Comparison of ENCODE assay signal across 21 cellular contexts in the genomic region with DNA sequence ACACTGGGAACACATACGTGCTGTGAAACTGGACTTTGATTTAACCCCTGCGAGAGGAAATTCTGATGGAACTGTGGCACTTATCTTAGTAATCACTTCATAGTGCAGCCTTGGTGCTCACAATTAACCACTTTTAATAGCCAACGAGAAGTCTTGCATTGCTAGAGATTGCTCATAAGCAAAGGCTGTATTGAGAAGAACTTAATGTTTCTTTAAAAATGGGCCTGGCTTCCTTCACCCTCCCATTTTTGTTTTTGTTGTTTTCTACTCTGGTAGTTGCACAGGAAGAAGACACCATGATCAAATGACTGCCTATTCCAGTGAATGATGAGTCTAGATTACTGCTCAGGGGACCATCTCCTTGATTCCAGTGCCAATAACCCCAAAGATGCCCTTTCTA. TPM values are rescaled to one million over a fixed set of nuclear protein-coding genes. Genes with fewer than 3 reads are reported as not detected.
DNase-seq lines count a peak whose midpoint lies in the region; ATAC-seq, FAIRE-seq and TF ChIP-seq lines count a peak whose summit lies in the region.
"Had no signal": no experiment of that assay in that cellular context is flagged by ENCODE, and none has a peak within 500 bp of the region (broad histone marks: within the 10 kb centered on the region; RNA-seq: fewer than 3 reads in every experiment).

No MANE protein-coding gene starts in this region.

- no peak overlapping the region for H2AK5ac ChIP-seq in H1 (ENCODE audit: low read depth, low read length)

- H2BK5ac ChIP-seq in H1 (ENCODE audit: low read depth, low read length): no peak overlapping the region

- no peak overlapping the region for H4K5ac ChIP-seq in H1 (ENCODE audit: insufficient read length, low read depth, low read length)

- H3K9me3 ChIP-seq in OCI-LY7 (ENCODE audit: low read length) (no peaks in the 10 kb centered on the region), H1 (ENCODE audit: insufficient read depth in 2 of 2, low read depth in 1 of 2, low read length in 1 of 2) (no peaks in the 10 kb centered on the region), esophagus squamous epithelium (no peaks in the 10 kb centered on the region)
- H3K9me3 ChIP-seq: Caco-2 had no signal

- H2BK15ac ChIP-seq in H1 (ENCODE audit: low read length): no peak overlapping the region

- TF ChIP-seq RAD21 in H1 (IDR thresholded peaks at IDR 0.05 in 1 of 2, conservative IDR thresholded peaks at IDR 0.05 in 1 of 2; ENCODE audit: low read depth in 2 of 2, low read length in 2 of 2): no peak

- H3K79me2 ChIP-seq in OCI-LY7 (ENCODE audit: insufficient read depth, low read depth, low read length) (no peaks in the 10 kb centered on the region), H1 (ENCODE audit: control insufficient read depth in 1 of 2, insufficient read depth in 2 of 2, low read length in 2 of 2) (no peaks in the 10 kb centered on the region)

- POLR2A ChIA-PET in OCI-LY7 (lab: Charles Lee) (no interaction called here), H1 (lab: Charles Lee; ENCODE audit: partially characterized antibody) (no interaction called here)

- H3K9ac ChIP-seq in H1 (replicated peaks in 1 of 4; ENCODE audit: extremely low read depth in 1 of 4, low read depth in 3 of 4, low read length in 3 of 4): no peak overlapping the region
- H3K9ac ChIP-seq: BLaER1 treated with 17β-estradiol and CSF1 and Interleukin-3, amounts not matched to agents 10 nM and 100 nM had no signal

- 41% methylated on average over 3 of the region's 3 CpGs; no CpG with 5 or more reads in 1 of the 2 experiments for WGBS in H1 (ENCODE audit: extremely low coverage in 1 of 2, insufficient coverage in 1 of 2, insufficient read length in 1 of 2, insufficient replicate concordance in 2 of 2, low coverage in 1 of 2, low lambda C conversion rate in 2 of 2, missing lambda C conversion rate in 1 of 2), 2 experiments
- 42 to 55% methylated on average over 3 of the region's 3 CpGs for whole genome bisulfite sequencing in esophagus squamous epithelium, 2 donors

- TF ChIP-seq CTCF in OCI-LY7 (conservative IDR thresholded peaks at IDR 0.05; ENCODE audit: low read length) (no peak), H1 (IDR thresholded peaks at IDR 0.05; ENCODE audit: control extremely low read depth in 1 of 3, insufficient read depth in 1 of 3, low read depth in 1 of 3, low read length in 3 of 3) (no peak), esophagus squamous epithelium (IDR thresholded peaks at IDR 0.05) (no peak)

- H2BK120ac ChIP-seq in H1 (replicated peaks; ENCODE audit: low read depth, low read length): no peak overlapping the region

- H3K27me3 ChIP-seq in H1 (replicated peaks in 1 of 4; ENCODE audit: control insufficient read depth in 3 of 4, extremely low read depth in 1 of 4, insufficient read depth in 3 of 4, low read length in 3 of 4) (peaks cover 72 to 99% (median 92%) of the 10 kb centered on the region in 4 experiments), esophagus squamous epithelium (peaks cover 0 to 100% (median 19%) of the 10 kb centered on the region in 4 donors)

- no peak overlapping the region for H3K4me3 ChIP-seq in OCI-LY7 (ENCODE audit: low read depth, low read length, poor library complexity, severe bottlenecking)
- H3K4me3 ChIP-seq in H1 (ENCODE audit: extremely low read depth in 1 of 4, insufficient read depth in 2 of 4, low read depth in 3 of 4, low read length in 4 of 4): no peak overlapping the region
- H3K4me3 ChIP-seq in esophagus squamous epithelium: no peak overlapping the region
- H3K4me3 ChIP-seq: BLaER1 treated with 17β-estradiol and CSF1 and Interleukin-3, amounts not matched to agents 10 nM and 100 nM had no signal

- intact Hi-C loops in OCI-LY7 (cut with micrococcal nuclease; ENCODE audit: unreplicated experiment): no loop called here
- intact Hi-C loops in esophagus squamous epithelium (cut with DNase I): no loop called here

- H3K4me1 ChIP-seq in OCI-LY7 (ENCODE audit: insufficient read depth, low read length, poor library complexity, severe bottlenecking) (peaks cover 43% of the 10 kb centered on the region), H1 (replicated peaks in 1 of 4; ENCODE audit: control insufficient read depth in 3 of 4, insufficient read depth in 4 of 4, low read length in 3 of 4) (peaks cover 0 to 8% (median 2%) of the 10 kb centered on the region in 4 experiments; a peak in 4 of 7 replicates), esophagus squamous epithelium (peaks cover 0 to 26% (median 3%) of the 10 kb centered on the region in 3 donors)
- H3K4me1 ChIP-seq: Caco-2 had no signal

- H3K56ac ChIP-seq in H1 (replicated peaks; ENCODE audit: insufficient read length, low read depth, low read length): no peak overlapping the region

- ATAC-seq in GM18519 (IDR thresholded peaks at IDR 0.05; ENCODE audit: low FRiP score, unreplicated experiment) (no peak), GM19023 (IDR thresholded peaks at IDR 0.05; ENCODE audit: unreplicated experiment) (no peak), HG03354 (IDR thresholded peaks at IDR 0.05; ENCODE audit: poor library complexity, severe bottlenecking, unreplicated experiment) (no peak)
- ATAC-seq: CD8-positive, alpha-beta T cell had no signal

- no peak overlapping the region for H2BK12ac ChIP-seq in H1 (ENCODE audit: low read depth, low read length)

- no peak for TF ChIP-seq EP300 in H1 (IDR thresholded peaks at IDR 0.05; ENCODE audit: borderline replicate concordance in 1 of 2, low read depth in 2 of 2, low read length in 2 of 2)

- no peak overlapping the region for H4K8ac ChIP-seq in H1 (ENCODE audit: extremely low read depth, insufficient read depth, low read length)

- H3K23ac ChIP-seq in H1 (ENCODE audit: insufficient read length): no peak overlapping the region

- no TSS peak for BruUV-seq in OCI-LY7 (replicated peaks; lab: Mats Ljungman, UMichigan)

- H2BK20ac ChIP-seq in H1 (ENCODE audit: low read length): no peak overlapping the region

- TF ChIP-seq POLR2A in H1 (IDR thresholded peaks at IDR 0.05; ENCODE audit: control extremely low read depth in 1 of 2, low read depth in 2 of 2, low read length in 2 of 2) (no peak), esophagus squamous epithelium (IDR thresholded peaks at IDR 0.05) (no peak)

- H3K36me3 ChIP-seq in OCI-LY7 (ENCODE audit: insufficient read depth, low read length) (no peaks in the 10 kb centered on the region), H1 (ENCODE audit: control insufficient read depth in 2 of 4, insufficient read depth in 4 of 4, low read length in 3 of 4) (no peaks in the 10 kb centered on the region; a peak in 1 of 8 replicates), esophagus squamous epithelium (no peaks in the 10 kb centered on the region)
- H3K36me3 ChIP-seq: BLaER1 treated with 17β-estradiol and CSF1 and Interleukin-3, amounts not matched to agents 10 nM and 100 nM had no signal

- no peak overlapping the region for H3K18ac ChIP-seq in H1 (ENCODE audit: extremely low read depth, low read length)

- H3K9me2 ChIP-seq in OCI-LY7 (ENCODE audit: insufficient read depth, low read length): no peaks in the 10 kb centered on the region

- H4K91ac ChIP-seq in H1 (replicated peaks; ENCODE audit: insufficient read length, low read length): no peak overlapping the region

- H3K4me2 ChIP-seq in OCI-LY7 (ENCODE audit: low read length) (no peak overlapping the region), H1 (ENCODE audit: insufficient read depth in 1 of 2, low read depth in 2 of 2, low read length in 2 of 2) (no peak overlapping the region)
- H3K4me2 ChIP-seq: BLaER1 treated with 17β-estradiol and CSF1 and Interleukin-3, amounts not matched to agents 10 nM and 100 nM had no signal

- CTCF ChIA-PET in OCI-LY7 (lab: Charles Lee; ENCODE audit: unreplicated experiment) (no interaction called here), H1 (lab: Charles Lee; ENCODE audit: partially characterized antibody) (no interaction called here)

- FAIRE-seq in GM18507 (lab: Jason Lieb, UNC) (peak; percentile 38), H1 (lab: Jason Lieb, UNC) (no peak)
- FAIRE-seq: A204.1, D721Med, G401.6 had no signal

- H2AFZ ChIP-seq in OCI-LY7 (ENCODE audit: low read length) (0 out of 2 replicates have a peak overlapping the region, but pooled peaks have one; percentile 50), H1 (ENCODE audit: low read length) (no peak overlapping the region)

- DNase-seq in GM18507 (ENCODE audit: extremely low spot score, insufficient read length, low read depth) (no peak), OCI-LY7 (ENCODE audit: low spot score) (no peak), H1 (ENCODE audit: low read depth in 1 of 2, low spot score in 2 of 2) (no peak), retina (peak; percentile 32), esophagus squamous epithelium (lab: John Stamatoyannopoulos, UW) (no peak)
- DNase-seq: 8988T; AML-193; Caco-2; Calu3; CD4-positive, alpha-beta T cell; CD8-positive, alpha-beta T cell; DMS79 treated with DMSO at 0.1 percent for 48 hours; GF-D8 had no signal

- H3K27ac ChIP-seq in OCI-LY7 (ENCODE audit: low read depth, low read length, poor library complexity, severe bottlenecking) (no peak overlapping the region), H1 (ENCODE audit: low read depth, low read length) (no peak overlapping the region), esophagus squamous epithelium (no peak overlapping the region)
- H3K27ac ChIP-seq: BLaER1 treated with 17β-estradiol and CSF1 and Interleukin-3, amounts not matched to agents 10 nM and 100 nM; C4-2B had no signal

- H4K20me1 ChIP-seq in OCI-LY7 (ENCODE audit: insufficient read depth, low read length) (no peaks in the 10 kb centered on the region), H1 (replicated peaks in 1 of 2; ENCODE audit: control insufficient read depth in 1 of 2, insufficient read depth in 2 of 2, low read length in 2 of 2) (peaks cover 0 to 3% of the 10 kb centered on the region in 2 experiments)

- no peak overlapping the region for H3K4ac ChIP-seq in H1 (replicated peaks; ENCODE audit: insufficient read length, low read depth, low read length)

- H3K23me2 ChIP-seq in H1 (ENCODE audit: low read depth, low read length): peaks cover 5% of the 10 kb centered on the region; the same call in 1 of the 2 replicates

- no peaks in the 10 kb centered on the region for H3K79me1 ChIP-seq in H1 (ENCODE audit: low read depth, low read length)

- no peak overlapping the region for H3K14ac ChIP-seq in H1 (ENCODE audit: insufficient read length)

TF ChIP-seq in H1, 55 proteins besides CTCF, POLR2A, EP300 and RAD21:
- TF ChIP-seq SUZ12 (IDR thresholded peaks at IDR 0.05; ENCODE audit: low read length) (peak; percentile 31; the same call in 1 of the 2 replicates), POLR2AphosphoS5 (IDR thresholded peaks at IDR 0.05; ENCODE audit: low read depth, low read length) (no peak)

RNA-seq across cellular contexts. Expression of a gene that starts 52.5 kb away (rescaled TPM):
- total RNA-seq in OCI-LY7 (2014; rRNA removed; shearing (Covaris generic)): 5.2 and 6.9 TPM in 2 replicates
- total RNA-seq in OCI-LY7 (2022) (11.9 and 14.8 TPM in 2 replicates), esophagus squamous epithelium (1 to 10 TPM; 2.2 to 5.0 (median 2.6) TPM)
- 6.6 and 7.1 TPM in 2 replicates for total RNA-seq in H1 (2021; fragmentation: NEBNext Ultra II Directional; extraction: Animal tissue kit (Norgen Biotek cat#: 25700))
- 2.8 TPM in 2 replicates for polyA plus RNA-seq in H1 (2011; rRNA removed)
- polyA plus RNA-seq in H1 (2011; cell fraction: cytosol; rRNA removed): 3.6 TPM
- 2.4 TPM for polyA plus RNA-seq in H1 (2011; cell fraction: nucleus; rRNA removed)
- 2.9 to 4.8 TPM (median 3.3 TPM) in 4 replicates for polyA plus RNA-seq in H1 (2012, experiment 1 of 2)
- polyA plus RNA-seq in H1 (2012, experiment 2 of 2): 0.71 TPM
- 6.7 TPM for polyA plus RNA-seq in H1 (2013, experiment 1 of 2)
- polyA plus RNA-seq in H1 (2013, experiment 2 of 2): 6.4 TPM
- polyA minus RNA-seq in H1 (2011; rRNA and poly(A)+ RNA removed): 1.2 TPM in 2 replicates
- 2.6 TPM for polyA minus RNA-seq in H1 (2011; cell fraction: cytosol; rRNA and poly(A)+ RNA removed)
- polyA minus RNA-seq in H1 (2011; cell fraction: nucleus; rRNA and poly(A)+ RNA removed): 5.2 TPM
